30 cellular contexts compared by ENCODE assay signal in the genomic region with DNA sequence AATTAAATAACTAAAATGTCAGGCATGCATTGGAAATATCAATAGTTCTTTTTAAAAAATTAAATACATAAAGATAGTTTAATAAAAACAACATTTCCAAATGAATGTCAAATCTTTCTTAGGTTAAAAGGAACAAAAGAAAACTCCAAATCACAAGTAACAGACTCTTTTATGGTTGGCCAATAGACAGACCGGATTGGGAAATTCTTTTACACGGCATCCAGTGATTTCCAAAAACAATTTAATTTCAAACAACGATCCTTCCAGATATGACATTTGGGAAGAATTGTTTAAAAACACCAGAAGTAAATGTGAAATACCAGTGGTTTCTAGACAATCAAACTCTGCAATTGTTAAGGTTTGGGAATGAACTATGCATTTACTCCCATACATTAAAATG. TPM values are rescaled to one million over a fixed set of nuclear protein-coding genes. Genes with fewer than 3 reads are reported as not detected.
"Had no signal": no experiment of that assay in that cellular context is flagged by ENCODE, and none has a peak within 500 bp of the region (broad histone marks: within the 10 kb centered on the region; RNA-seq: fewer than 3 reads in every experiment).

No MANE protein-coding gene starts in this region.

- H3K27ac Mint-ChIP-seq: activated B cell treated with CpG ODN at 0.5 μM for 24 hours; activated CD4-positive, alpha-beta T cell treated with anti-CD3 and anti-CD28 coated beads for 36 hours; activated naive CD4-positive, alpha-beta T cell treated with anti-CD3 and anti-CD28 coated beads for 36 hours; activated naive CD8-positive, alpha-beta T cell treated with anti-CD3 and anti-CD28 coated beads, Interleukin-2, amount 50 U/mL, for 24 hours; effector memory CD8-positive, alpha-beta T cell; immature natural killer cell; mesothelial cell of epicardium; nephron; stimulated activated naive CD8-positive, alpha-beta T cell treated with anti-CD3 and anti-CD28 coated beads, Interleukin-15, Interleukin-2, amounts not matched to agents 100 ng/mL and 50 ng/mL, for 24 hours; T-helper 17 cell had no signal

- H3K4me3 ChIP-seq: dorsolateral prefrontal cortex, esophagus muscularis mucosa, hepatocyte, left ventricle myocardium inferior, tibial artery had no signal

- H3K27ac ChIP-seq: left ventricle myocardium inferior, neutrophil, parathyroid adenoma had no signal

- H3K9me3 Mint-ChIP-seq: activated B cell treated with CpG ODN at 0.5 μM for 24 hours; activated naive CD4-positive, alpha-beta T cell treated with anti-CD3 and anti-CD28 coated beads for 36 hours; activated naive CD8-positive, alpha-beta T cell treated with anti-CD3 and anti-CD28 coated beads, Interleukin-2, amount 50 U/mL, for 24 hours; effector memory CD8-positive, alpha-beta T cell; nephron; stimulated activated naive CD8-positive, alpha-beta T cell treated with anti-CD3 and anti-CD28 coated beads, Interleukin-15, Interleukin-2, amounts not matched to agents 100 ng/mL and 50 ng/mL, for 24 hours had no signal

- H3K36me3 ChIP-seq: brain microvascular endothelial cell, esophagus muscularis mucosa, left ventricle myocardium inferior, neutrophil, tibial artery had no signal

- H3K79me2 ChIP-seq: hepatocyte, parathyroid adenoma had no signal

- H3K9ac ChIP-seq: parathyroid adenoma had no signal

- H2AFZ ChIP-seq: hepatocyte, parathyroid adenoma had no signal

- DNase-seq: activated B cell treated with CpG ODN at 0.5 μM for 24 hours; activated CD4-positive, alpha-beta T cell treated with anti-CD3 and anti-CD28 coated beads for 36 hours; activated CD4-positive, alpha-beta T cell treated with anti-CD3 and anti-CD28 coated beads, Interleukin-2, amount 50 U/mL, for 48 hours; activated naive CD4-positive, alpha-beta T cell treated with anti-CD3 and anti-CD28 coated beads for 36 hours; activated naive CD8-positive, alpha-beta T cell treated with anti-CD3 and anti-CD28 coated beads, Interleukin-2, amount 50 U/mL, for 24 hours; activated T-cell treated with anti-CD3 and anti-CD28 coated beads, Interleukin-2, amount 50 U/mL, for 48 hours; aorta; brain microvascular endothelial cell; central memory CD4-positive, alpha-beta T cell; dorsolateral prefrontal cortex; effector memory CD8-positive, alpha-beta T cell; glutamatergic neuron; immature natural killer cell; kidney glomerular epithelial cell; left ventricle myocardium inferior; right cardiac atrium; stimulated activated CD4-positive, alpha-beta T cell treated with anti-CD3 and anti-CD28 coated beads, Interleukin-1b, Interleukin-23, amount 100 ng/mL, for 48 hours; substantia nigra; SW 1271; T-helper 17 cell; tibial artery had no signal

- H3K27me3 Mint-ChIP-seq: activated B cell treated with CpG ODN at 0.5 μM for 24 hours; effector memory CD8-positive, alpha-beta T cell had no signal

- H3K36me3 Mint-ChIP-seq: immature natural killer cell, mesothelial cell of epicardium had no signal

- H3K4me3 Mint-ChIP-seq: activated B cell treated with CpG ODN at 0.5 μM for 24 hours; activated CD4-positive, alpha-beta T cell treated with anti-CD3 and anti-CD28 coated beads for 36 hours; activated naive CD4-positive, alpha-beta T cell treated with anti-CD3 and anti-CD28 coated beads for 36 hours; activated naive CD8-positive, alpha-beta T cell treated with anti-CD3 and anti-CD28 coated beads, Interleukin-2, amount 50 U/mL, for 24 hours; effector memory CD8-positive, alpha-beta T cell; immature natural killer cell; mesothelial cell of epicardium; nephron; stimulated activated naive CD8-positive, alpha-beta T cell treated with anti-CD3 and anti-CD28 coated beads, Interleukin-15, Interleukin-2, amounts not matched to agents 100 ng/mL and 50 ng/mL, for 24 hours; T-helper 17 cell had no signal

- H3K27me3 ChIP-seq: brain microvascular endothelial cell, dorsolateral prefrontal cortex, esophagus muscularis mucosa, hepatocyte, neutrophil, tibial artery had no signal

- H3K4me1 ChIP-seq: parathyroid adenoma had no signal

- H3K4me1 Mint-ChIP-seq: activated B cell treated with CpG ODN at 0.5 μM for 24 hours; activated CD4-positive, alpha-beta T cell treated with anti-CD3 and anti-CD28 coated beads for 36 hours; activated naive CD8-positive, alpha-beta T cell treated with anti-CD3 and anti-CD28 coated beads, Interleukin-2, amount 50 U/mL, for 24 hours; immature natural killer cell; T-helper 17 cell had no signal

- H3K9me3 ChIP-seq: esophagus muscularis mucosa, left ventricle myocardium inferior, neutrophil, tibial artery had no signal

- ATAC-seq: activated CD4-positive, alpha-beta T cell treated with anti-CD3 and anti-CD28 coated beads for 36 hours; activated naive CD8-positive, alpha-beta T cell treated with anti-CD3 and anti-CD28 coated beads, Interleukin-2, amount 50 U/mL, for 24 hours; effector memory CD8-positive, alpha-beta T cell; T-helper 17 cell had no signal

RNA-seq across cellular contexts. Expression of a gene that starts 32.8 kb away (rescaled TPM):
- total RNA-seq: activated B cell treated with CpG ODN at 0.5 μM for 24 hours; activated CD4-positive, alpha-beta T cell treated with anti-CD3 and anti-CD28 coated beads for 36 hours; activated naive CD4-positive, alpha-beta T cell treated with anti-CD3 and anti-CD28 coated beads for 36 hours; endothelial cell of umbilical vein; left ventricle myocardium inferior; lung microvascular endothelial cell had no signal
- polyA plus RNA-seq: immature natural killer cell, right cardiac atrium had no signal
